In genomic region chr1:212699104-212699838, GRCh38 we compare ENCODE assay signal across 1 cellular context.
A peak's percentile ranks its signal among the peaks of the same experiment; 100 is the strongest.
TF ChIP-seq lines count a peak whose summit lies in the region.

No MANE protein-coding gene starts in this region.

TF ChIP-seq in H1, 55 proteins besides CTCF, POLR2A, EP300 and RAD21 (continued from another document):
- no peak for TF ChIP-seq SRF (IDR thresholded peaks at IDR 0.05; ENCODE audit: low read depth, low read length)
- no peak for TF ChIP-seq CREB1 (IDR thresholded peaks at IDR 0.05)
- no peak for TF ChIP-seq TEAD4 (IDR thresholded peaks at IDR 0.05; ENCODE audit: low read depth, low read length)
- TF ChIP-seq MAFK (IDR thresholded peaks at IDR 0.05; ENCODE audit: low read depth, low read length): no peak
- no peak for TF ChIP-seq RXRA (IDR thresholded peaks at IDR 0.05; ENCODE audit: insufficient read depth, low read depth, low read length)
- no peak for TF ChIP-seq RFX5 (IDR thresholded peaks at IDR 0.05; ENCODE audit: borderline replicate concordance, low read depth, low read length)
- TF ChIP-seq GABPA (IDR thresholded peaks at IDR 0.05; ENCODE audit: borderline replicate concordance, insufficient read depth, low read length): 0 out of 2 replicates have a peak, but pooled peaks have one; percentile 40
- peak; percentile 54; the same call in 1 of the 2 replicates for TF ChIP-seq USF2 (IDR thresholded peaks at IDR 0.05; ENCODE audit: low read length)
- TF ChIP-seq, protein P1, sequence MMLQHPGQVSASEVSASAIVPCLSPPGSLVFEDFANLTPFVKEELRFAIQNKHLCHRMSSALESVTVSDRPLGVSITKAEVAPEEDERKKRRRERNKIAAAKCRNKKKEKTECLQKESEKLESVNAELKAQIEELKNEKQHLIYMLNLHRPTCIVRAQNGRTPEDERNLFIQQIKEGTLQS (IDR thresholded peaks at IDR 0.05; ENCODE audit: insufficient read depth, low read depth, low read length): no peak
- peak; percentile 49 for TF ChIP-seq KDM4A (IDR thresholded peaks at IDR 0.05; ENCODE audit: low read depth, low read length, severe bottlenecking)
- TF ChIP-seq RBBP5 (IDR thresholded peaks at IDR 0.05; ENCODE audit: borderline replicate concordance, low read depth, low read length): no peak
- TF ChIP-seq SP2 (IDR thresholded peaks at IDR 0.05; ENCODE audit: low read length): no peak
- no peak for TF ChIP-seq ZNF274 (IDR thresholded peaks at IDR 0.05; ENCODE audit: borderline replicate concordance, extremely low read depth, low read length)
- TF ChIP-seq SIX5 (IDR thresholded peaks at IDR 0.05; ENCODE audit: low read depth, low read length): no peak
- peak; percentile 82; the same call in 1 of the 2 replicates for TF ChIP-seq YY1 (IDR thresholded peaks at IDR 0.05; ENCODE audit: low read depth, low read length)
- no peak for TF ChIP-seq CHD2 (IDR thresholded peaks at IDR 0.05; ENCODE audit: low read length)
- TF ChIP-seq SP4 (IDR thresholded peaks at IDR 0.05; ENCODE audit: low read length): no peak
- no peak; the same call in 1 of the 2 replicates for TF ChIP-seq TBP (IDR thresholded peaks at IDR 0.05; ENCODE audit: low read depth, low read length)
- no peak for TF ChIP-seq KDM5A (IDR thresholded peaks at IDR 0.05; ENCODE audit: low read length)
- TF ChIP-seq FOSL1 (IDR thresholded peaks at IDR 0.05; ENCODE audit: insufficient read depth, low read depth, low read length): no peak
- no peak for TF ChIP-seq POU5F1 (IDR thresholded peaks at IDR 0.05; ENCODE audit: low read depth, low read length)
- no peak for TF ChIP-seq EGR1 (IDR thresholded peaks at IDR 0.05; ENCODE audit: borderline replicate concordance, low read depth, low read length)
- no peak for TF ChIP-seq CBX8 (IDR thresholded peaks at IDR 0.05; ENCODE audit: borderline replicate concordance, low read depth, low read length)
- no peak for TF ChIP-seq SAP30 (IDR thresholded peaks at IDR 0.05; ENCODE audit: insufficient read depth, insufficient replicate concordance, low read length)
- TF ChIP-seq CBX5 (IDR thresholded peaks at IDR 0.05; ENCODE audit: low read depth, low read length): no peak
- TF ChIP-seq TAF7 (optimal IDR thresholded peaks at IDR 0.05; ENCODE audit: borderline replicate concordance, low read depth, low read length): no peak
- TF ChIP-seq, protein P2, sequence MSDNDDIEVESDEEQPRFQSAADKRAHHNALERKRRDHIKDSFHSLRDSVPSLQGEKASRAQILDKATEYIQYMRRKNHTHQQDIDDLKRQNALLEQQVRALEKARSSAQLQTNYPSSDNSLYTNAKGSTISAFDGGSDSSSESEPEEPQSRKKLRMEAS (IDR thresholded peaks at IDR 0.05): peak; percentile 96
- TF ChIP-seq CEBPB (IDR thresholded peaks at IDR 0.05; ENCODE audit: low read depth, low read length): no peak
- TF ChIP-seq CHD7 (IDR thresholded peaks at IDR 0.05; ENCODE audit: insufficient replicate concordance, low read length): no peak
- TF ChIP-seq, protein P3, sequence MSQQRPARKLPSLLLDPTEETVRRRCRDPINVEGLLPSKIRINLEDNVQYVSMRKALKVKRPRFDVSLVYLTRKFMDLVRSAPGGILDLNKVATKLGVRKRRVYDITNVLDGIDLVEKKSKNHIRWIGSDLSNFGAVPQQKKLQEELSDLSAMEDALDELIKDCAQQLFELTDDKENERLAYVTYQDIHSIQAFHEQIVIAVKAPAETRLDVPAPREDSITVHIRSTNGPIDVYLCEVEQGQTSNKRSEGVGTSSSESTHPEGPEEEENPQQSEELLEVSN (IDR thresholded peaks at IDR 0.05): peak; percentile 93
- TF ChIP-seq NRF1 (IDR thresholded peaks at IDR 0.05; ENCODE audit: low read depth, low read length): no peak
- TF ChIP-seq KDM1A (IDR thresholded peaks at IDR 0.05; ENCODE audit: borderline replicate concordance, low read length): no peak; the same call in 1 of the 2 replicates
- TF ChIP-seq EZH2 (IDR thresholded peaks at IDR 0.05; ENCODE audit: low read depth, low read length, severe bottlenecking): no peak
- no peak for TF ChIP-seq JUND (IDR thresholded peaks at IDR 0.05; ENCODE audit: low read length)
- no peak for TF ChIP-seq BCL11A (IDR thresholded peaks at IDR 0.05; ENCODE audit: low read depth in 2 of 2, low read length in 2 of 2)
- no peak for TF ChIP-seq SIRT6 (IDR thresholded peaks at IDR 0.05; ENCODE audit: low read length)
- no peak for TF ChIP-seq SP1 (IDR thresholded peaks at IDR 0.05; ENCODE audit: low read depth, low read length)
- TF ChIP-seq SIN3A (conservative IDR thresholded peaks at IDR 0.05 in 1 of 2, IDR thresholded peaks at IDR 0.05 in 1 of 2; ENCODE audit: low read depth in 1 of 2, low read length in 2 of 2): peak in 1 of 2 experiments; percentile 48; a peak in 1 of 4 replicates
- TF ChIP-seq HDAC6 (IDR thresholded peaks at IDR 0.05; ENCODE audit: low read depth, low read length): no peak
